Comparison of ENCODE assay signal across 8 cellular contexts in the genomic region with DNA sequence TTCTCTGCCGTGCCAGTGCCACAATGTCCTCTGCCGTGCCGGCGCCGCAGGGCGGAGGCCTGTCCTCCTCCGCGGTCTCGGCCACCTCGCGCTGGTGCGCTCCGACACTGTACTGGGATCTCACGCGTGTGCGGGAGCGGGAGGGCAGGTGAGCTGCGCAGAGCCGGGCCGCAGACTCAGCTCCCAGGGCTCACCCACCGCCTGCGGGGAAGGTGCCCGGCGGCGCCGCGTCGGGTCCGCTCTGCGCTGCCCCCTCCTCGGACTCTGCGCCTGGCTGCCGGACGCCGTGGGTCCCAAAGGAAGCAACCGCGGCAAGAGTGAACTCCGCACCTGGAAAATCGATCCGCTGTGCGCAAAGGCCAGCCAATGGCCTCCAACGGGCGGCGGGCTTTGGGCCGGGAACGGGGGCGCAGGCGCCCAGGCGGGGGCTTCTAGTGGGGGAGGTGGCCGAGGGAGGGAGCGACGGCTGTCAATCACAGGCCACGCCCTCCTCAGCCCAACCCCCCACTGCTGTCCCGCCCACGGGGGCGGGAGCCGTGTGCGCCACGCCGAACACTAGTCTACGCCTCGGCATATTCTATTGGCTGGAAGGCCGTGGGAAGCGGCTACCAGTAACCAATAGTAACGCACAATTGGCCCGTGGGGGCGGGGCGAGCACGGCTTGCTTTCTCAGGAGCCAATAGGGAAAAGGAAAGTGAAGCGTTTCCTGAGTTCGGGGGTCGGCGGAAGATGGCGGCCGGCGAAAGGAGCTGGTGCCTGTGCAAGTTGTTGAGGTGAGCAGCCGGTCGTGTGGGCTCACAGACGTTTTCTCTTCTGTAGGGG. TPM values are rescaled to one million over a fixed set of nuclear protein-coding genes. Genes with fewer than 3 reads are reported as not detected.
DNase-seq lines count a peak whose midpoint lies in the region; ATAC-seq and TF ChIP-seq lines count a peak whose summit lies in the region.

A gene with protein sequence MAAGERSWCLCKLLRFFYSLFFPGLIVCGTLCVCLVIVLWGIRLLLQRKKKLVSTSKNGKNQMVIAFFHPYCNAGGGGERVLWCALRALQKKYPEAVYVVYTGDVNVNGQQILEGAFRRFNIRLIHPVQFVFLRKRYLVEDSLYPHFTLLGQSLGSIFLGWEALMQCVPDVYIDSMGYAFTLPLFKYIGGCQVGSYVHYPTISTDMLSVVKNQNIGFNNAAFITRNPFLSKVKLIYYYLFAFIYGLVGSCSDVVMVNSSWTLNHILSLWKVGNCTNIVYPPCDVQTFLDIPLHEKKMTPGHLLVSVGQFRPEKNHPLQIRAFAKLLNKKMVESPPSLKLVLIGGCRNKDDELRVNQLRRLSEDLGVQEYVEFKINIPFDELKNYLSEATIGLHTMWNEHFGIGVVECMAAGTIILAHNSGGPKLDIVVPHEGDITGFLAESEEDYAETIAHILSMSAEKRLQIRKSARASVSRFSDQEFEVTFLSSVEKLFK (plus strand): TSS at position 709 of the 822 bp plus-strand sequence. CDS start 21 bp downstream, at position 730.

- peak within 1 kb of the TSS; percentile 96 for H3K4me3 Mint-ChIP-seq in activated T-helper 17 cell treated with anti-CD3 and anti-CD28 coated beads, Interleukin-2, amount 50 U/mL, for 72 hours
- H3K4me3 Mint-ChIP-seq in natural killer cell treated with Interleukin-12 subunit alpha and Interleukin-12 subunit beta and Interleukin-15 and Interleukin-18, amount 100 ng/mL, for 72 hours = peak within 1 kb of the TSS; percentile 99

- TF ChIP-seq CTCF in LNCaP clone FGC (IDR thresholded peaks at IDR 0.05; ENCODE audit: control insufficient read depth, extremely low read depth, insufficient read depth) (no peak), RWPE1 (conservative IDR thresholded peaks at IDR 0.05; ENCODE audit: low read depth) (no peak)

- peak within 1 kb of the TSS; percentile 91 for H3K27ac Mint-ChIP-seq in activated T-helper 17 cell treated with anti-CD3 and anti-CD28 coated beads, Interleukin-2, amount 50 U/mL, for 72 hours
- H3K27ac Mint-ChIP-seq in natural killer cell treated with Interleukin-12 subunit alpha and Interleukin-12 subunit beta and Interleukin-15 and Interleukin-18, amount 100 ng/mL, for 72 hours = peak within 1 kb of the TSS; percentile 73 to 97

- peak; percentile 96 for DNase-seq in Daoy (ENCODE audit: low read depth)
- peak; percentile 94 for DNase-seq in GOT3 (lab: John Stamatoyannopoulos, UW)
- peak; percentile 90 for DNase-seq in LNCaP clone FGC (ENCODE audit: low read depth)
- DNase-seq in RWPE1 (ENCODE audit: low spot score) = peak; percentile 98
- peak; percentile 97 for DNase-seq in fibroblast of peridontal ligament (ENCODE audit: extremely low read depth)
- DNase-seq in natural killer cell treated with Interleukin-12 subunit alpha and Interleukin-12 subunit beta and Interleukin-15 and Interleukin-18, amount 100 ng/mL, for 72 hours (ENCODE audit: low spot score) = peak; percentile 99
- DNase-seq in stimulated activated naive CD8-positive, alpha-beta T cell treated with anti-CD3 and anti-CD28 coated beads, Interleukin-15, Interleukin-2, amounts not matched to agents 100 U/mL and 50 U/mL, for 24 hours = peak; percentile 99

- H3K4me3 ChIP-seq in LNCaP clone FGC (ENCODE audit: low read depth, low read length) = peak within 1 kb of the TSS; percentile 65

- CTCF ChIA-PET in RWPE1 (lab: Yijun Ruan, JAX) = interaction anchor here (0.6 to 0.9 kb wide), 2 partner anchors 411 to 439 kb away, joined by 3 read pairs; no protein-coding TSS in a partner anchor

- no peaks in the 10 kb centered on the region for H3K9me3 Mint-ChIP-seq in activated T-helper 17 cell treated with anti-CD3 and anti-CD28 coated beads, Interleukin-2, amount 50 U/mL, for 72 hours
- H3K9me3 Mint-ChIP-seq in natural killer cell treated with Interleukin-12 subunit alpha and Interleukin-12 subunit beta and Interleukin-15 and Interleukin-18, amount 100 ng/mL, for 72 hours = no peaks in the 10 kb centered on the region

- peaks cover 9% of the 10 kb centered on the region for H3K4me1 Mint-ChIP-seq in activated T-helper 17 cell treated with anti-CD3 and anti-CD28 coated beads, Interleukin-2, amount 50 U/mL, for 72 hours
- peaks cover 14 to 21% of the 10 kb centered on the region in 2 donors for H3K4me1 Mint-ChIP-seq in natural killer cell treated with Interleukin-12 subunit alpha and Interleukin-12 subunit beta and Interleukin-15 and Interleukin-18, amount 100 ng/mL, for 72 hours (ENCODE audit: low read depth in 2 of 2)

- H3K36me3 Mint-ChIP-seq in activated T-helper 17 cell treated with anti-CD3 and anti-CD28 coated beads, Interleukin-2, amount 50 U/mL, for 72 hours (ENCODE audit: low read depth) = peaks cover 8% of the 10 kb centered on the region
- H3K36me3 Mint-ChIP-seq in natural killer cell treated with Interleukin-12 subunit alpha and Interleukin-12 subunit beta and Interleukin-15 and Interleukin-18, amount 100 ng/mL, for 72 hours = peaks cover 14% of the 10 kb centered on the region

- POLR2A ChIA-PET in RWPE1 (lab: Yijun Ruan, JAX; ENCODE audit: low non-redundant PET) = no interaction called here

- peaks cover 17% of the 10 kb centered on the region for H3K27me3 Mint-ChIP-seq in activated T-helper 17 cell treated with anti-CD3 and anti-CD28 coated beads, Interleukin-2, amount 50 U/mL, for 72 hours
- peaks cover 23 to 34% of the 10 kb centered on the region in 2 donors for H3K27me3 Mint-ChIP-seq in natural killer cell treated with Interleukin-12 subunit alpha and Interleukin-12 subunit beta and Interleukin-15 and Interleukin-18, amount 100 ng/mL, for 72 hours

- ATAC-seq in activated T-helper 17 cell treated with anti-CD3 and anti-CD28 coated beads, Interleukin-2, amount 50 U/mL, for 72 hours (replicated peaks) = peak; percentile 99
- peak; percentile 100 for ATAC-seq in natural killer cell treated with Interleukin-12 subunit alpha and Interleukin-12 subunit beta and Interleukin-15 and Interleukin-18, amount 100 ng/mL, for 72 hours
- peak; percentile 99 for ATAC-seq in stimulated activated naive CD8-positive, alpha-beta T cell treated with anti-CD3 and anti-CD28 coated beads, Interleukin-15, Interleukin-2, amounts not matched to agents 100 U/mL and 50 U/mL, for 24 hours

- H3K27ac ChIP-seq in RWPE1 = peak within 1 kb of the TSS; percentile 57

RNA-seq across cellular contexts. Expression of the gene that starts here (rescaled TPM):
- 6.9 and 19.1 TPM in 2 replicates for total RNA-seq in Daoy (2014; rRNA removed; shearing (Covaris generic))
- 10 to 100 TPM; 18.2 to 24.4 TPM for total RNA-seq in activated T-helper 17 cell treated with anti-CD3 and anti-CD28 coated beads, Interleukin-2, amount 50 U/mL, for 72 hours
- total RNA-seq in natural killer cell treated with Interleukin-12 subunit alpha and Interleukin-12 subunit beta and Interleukin-15 and Interleukin-18, amount 100 ng/mL, for 72 hours = 10 to 100 TPM; 31.8 to 39.8 TPM

Comparison
In these comparisons a context has a peak if more than half of its experiments do, and no peak if none do; other contexts are left out.
1. Peak in every context shown above with its lines: DNase-seq, ATAC-seq, H3K4me3 ChIP-seq and H3K27ac ChIP-seq.